Comparison of ENCODE assay signal across 1 cellular context in genomic region chr3:127612966-127613365, GRCh38.
TF ChIP-seq lines count a peak whose summit lies in the region.

No MANE protein-coding gene starts in this region.

TF ChIP-seq in H1, 55 proteins besides CTCF, POLR2A, EP300 and RAD21:
- no peak for TF ChIP-seq CTBP2 (IDR thresholded peaks at IDR 0.05; ENCODE audit: borderline replicate concordance, insufficient read depth, insufficient read length, low read length)
- 0 out of 2 replicates have a peak, but pooled peaks have one; percentile 34 for TF ChIP-seq POLR2AphosphoS5 (IDR thresholded peaks at IDR 0.05; ENCODE audit: low read depth, low read length)
TF ChIP-seq in H1: peak in this region for 1.
